21 cellular contexts compared by ENCODE assay signal in the genomic region with DNA sequence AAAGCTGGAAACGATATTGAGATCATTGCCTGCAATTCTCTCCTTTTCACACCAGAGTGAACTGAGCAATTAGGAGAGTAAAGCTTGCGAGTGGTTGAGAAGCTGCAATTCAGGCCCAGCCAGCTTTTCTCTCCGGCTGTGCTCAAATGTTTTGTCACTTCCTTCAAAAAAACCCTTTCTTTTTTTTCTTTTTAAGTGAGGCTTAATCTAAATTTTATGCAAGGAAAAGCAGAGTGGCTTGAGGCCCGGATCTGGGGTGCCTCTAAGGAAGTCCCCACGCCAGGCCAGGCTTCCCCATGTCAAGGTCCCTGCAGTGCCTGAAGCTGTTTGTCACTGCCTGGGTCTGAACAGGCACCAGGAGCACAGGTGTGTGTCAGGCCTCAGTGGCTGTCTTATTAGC.
"Had no signal": no experiment of that assay in that cellular context is flagged by ENCODE, and none has a peak within 500 bp of the region (broad histone marks: within the 10 kb centered on the region; RNA-seq: fewer than 3 reads in every experiment).

No MANE protein-coding gene starts in this region.

- H3K27ac ChIP-seq: SJSA1, SK-N-MC had no signal

- H3K27me3 ChIP-seq: SJSA1 had no signal

- H3K4me1 ChIP-seq: SJSA1 had no signal

- DNase-seq: KBM-7, MV-4-11, NCI-H1048, NCI-H1105, NCI-H1417, NCI-H1436 treated with DMSO at 0.1 percent for 48 hours, NCI-H1694, NCI-H1930, NCI-H2081, NCI-H2171, NCI-H226, NCI-H446, NCI-H510A, NCI-H524 treated with DMSO at 0.1 percent for 48 hours, NCI-H69, NCI-H774, Right ventricle myocardium superior, RPMI8226, SIG-M5 had no signal
